Comparison of ENCODE assay signal across 12 cellular contexts in genomic region chr22:22480940-22481339, GRCh38. TPM values are rescaled to one million over a fixed set of nuclear protein-coding genes. Genes with fewer than 3 reads are reported as not detected.
DNase-seq lines count a peak whose midpoint lies in the region; ATAC-seq and TF ChIP-seq lines count a peak whose summit lies in the region.
"Had no signal": no experiment of that assay in that cellular context is flagged by ENCODE, and none has a peak within 500 bp of the region (broad histone marks: within the 10 kb centered on the region; RNA-seq: fewer than 3 reads in every experiment).

No MANE protein-coding gene starts in this region.

- H3K27me3 Mint-ChIP-seq in Caco-2 (ENCODE audit: insufficient read depth, unreplicated experiment) (no peaks in the 10 kb centered on the region), chondrocyte (ENCODE audit: low read depth) (no peaks in the 10 kb centered on the region)
- H3K27me3 Mint-ChIP-seq in activated T-helper 2 cell treated with anti-CD3 and anti-CD28 coated beads, Interferon-gamma antibody, Interleukin-2, Interleukin-4, amounts not matched to agents 10 μg/mL and 5 μg/mL and 100 μg/mL, durations not matched to agents 14 hours and 24 hours and 36 hours (ENCODE audit: low read depth) = no peaks in the 10 kb centered on the region

- POLR2A ChIA-PET in Caco-2 (lab: Charles Lee) = interaction anchor here (1.1 kb wide), 1 partner anchor 39 kb away, joined by 3 read pairs; the partner anchor contains the start of gene ZNF280A

- H3K36me3 ChIP-seq in Caco-2 (ENCODE audit: control insufficient read depth, insufficient read depth, low read length) = no peaks in the 10 kb centered on the region

- H3K9me3 Mint-ChIP-seq in Caco-2 (ENCODE audit: unreplicated experiment) (no peaks in the 10 kb centered on the region), chondrocyte (ENCODE audit: low read depth) (no peaks in the 10 kb centered on the region)
- H3K9me3 Mint-ChIP-seq in activated T-helper 2 cell treated with anti-CD3 and anti-CD28 coated beads, Interferon-gamma antibody, Interleukin-2, Interleukin-4, amounts not matched to agents 10 μg/mL and 5 μg/mL and 100 μg/mL, durations not matched to agents 14 hours and 24 hours and 36 hours = no peaks in the 10 kb centered on the region
- H3K9me3 Mint-ChIP-seq: CD8-positive, alpha-beta T cell had no signal

- no peaks in the 10 kb centered on the region for H3K36me3 Mint-ChIP-seq in Caco-2 (ENCODE audit: insufficient read depth, unreplicated experiment)
- no peaks in the 10 kb centered on the region for H3K36me3 Mint-ChIP-seq in activated T-helper 2 cell treated with anti-CD3 and anti-CD28 coated beads, Interferon-gamma antibody, Interleukin-2, Interleukin-4, amounts not matched to agents 10 μg/mL and 5 μg/mL and 100 μg/mL, durations not matched to agents 14 hours and 24 hours and 36 hours (ENCODE audit: low read depth)
- H3K36me3 Mint-ChIP-seq in chondrocyte (ENCODE audit: low read depth) = peaks cover 4% of the 10 kb centered on the region

- peak overlapping the region; percentile 77 for H3K27ac Mint-ChIP-seq in Caco-2 (ENCODE audit: unreplicated experiment)
- H3K27ac Mint-ChIP-seq in activated T-helper 2 cell treated with anti-CD3 and anti-CD28 coated beads, Interferon-gamma antibody, Interleukin-2, Interleukin-4, amounts not matched to agents 10 μg/mL and 5 μg/mL and 100 μg/mL, durations not matched to agents 14 hours and 24 hours and 36 hours = no peak overlapping the region
- no peak overlapping the region for H3K27ac Mint-ChIP-seq in chondrocyte (ENCODE audit: unreplicated experiment)
- H3K27ac Mint-ChIP-seq: CD8-positive, alpha-beta T cell had no signal

- H3K27me3 ChIP-seq in Caco-2 (replicated peaks; ENCODE audit: control insufficient read depth, insufficient read depth, low read length) = no peaks in the 10 kb centered on the region
- H3K27me3 ChIP-seq: BLaER1 had no signal

- H3K9me3 ChIP-seq in Caco-2 = no peaks in the 10 kb centered on the region
- H3K9me3 ChIP-seq: BLaER1 had no signal

- CTCF ChIA-PET in Caco-2 (lab: Charles Lee) = interaction anchor here (0.6 to 1.5 kb wide), 3 partner anchors 8 to 515 kb away, joined by 3 to 4 read pairs (median 3); no protein-coding TSS in a partner anchor

- H3K4me1 ChIP-seq in Caco-2 = peaks cover 14% of the 10 kb centered on the region

- TF ChIP-seq CTCF in Caco-2 (IDR thresholded peaks at IDR 0.05; ENCODE audit: insufficient read depth in 1 of 2, low read depth in 1 of 2, low read length in 1 of 2, severe bottlenecking in 1 of 2, unreplicated experiment in 1 of 2) (no peak), chondrocyte (IDR thresholded peaks at IDR 0.05) (no peak)

- no TSS peak for BruUV-seq in Caco-2 (replicated peaks; lab: Mats Ljungman, UMichigan)

- H3K4me3 Mint-ChIP-seq in Caco-2 (ENCODE audit: unreplicated experiment) (peak overlapping the region; percentile 50), chondrocyte (ENCODE audit: unreplicated experiment) (no peak overlapping the region)
- H3K4me3 Mint-ChIP-seq in activated T-helper 2 cell treated with anti-CD3 and anti-CD28 coated beads, Interferon-gamma antibody, Interleukin-2, Interleukin-4, amounts not matched to agents 10 μg/mL and 5 μg/mL and 100 μg/mL, durations not matched to agents 14 hours and 24 hours and 36 hours (ENCODE audit: low read depth) = no peak overlapping the region
- H3K4me3 Mint-ChIP-seq: CD8-positive, alpha-beta T cell had no signal

- H3K4me1 Mint-ChIP-seq in Caco-2 (ENCODE audit: low read depth, unreplicated experiment) = peaks cover 11% of the 10 kb centered on the region
- H3K4me1 Mint-ChIP-seq in activated T-helper 2 cell treated with anti-CD3 and anti-CD28 coated beads, Interferon-gamma antibody, Interleukin-2, Interleukin-4, amounts not matched to agents 10 μg/mL and 5 μg/mL and 100 μg/mL, durations not matched to agents 14 hours and 24 hours and 36 hours (ENCODE audit: low read depth) = no peaks in the 10 kb centered on the region
- H3K4me1 Mint-ChIP-seq in chondrocyte (ENCODE audit: low read depth) = no peaks in the 10 kb centered on the region

- DNase-seq in Caco-2 = peak in 1 of 2 experiments; percentile 11
- peak; percentile 53 for DNase-seq in HuH-7 (ENCODE audit: low spot score)
- no peak for DNase-seq in left lobe of liver (ENCODE audit: low spot score)
- DNase-seq in GOT3 (lab: John Stamatoyannopoulos, UW) = no peak
- no peak for DNase-seq in activated T-helper 2 cell treated with anti-CD3 and anti-CD28 coated beads, Interferon-gamma antibody, Interleukin-2, Interleukin-4, amounts not matched to agents 10 μg/mL and 5 μg/mL and 100 μg/mL, durations not matched to agents 14 hours and 24 hours and 36 hours (ENCODE audit: low spot score)
- no peak for DNase-seq in chondrocyte (ENCODE audit: low spot score)
- DNase-seq: CD8-positive, alpha-beta T cell; DMS 273 treated with DMSO at 0.1 percent for 48 hours; DMS79; GDM1; GM23248 had no signal

- peak; percentile 36 for ATAC-seq in left lobe of liver
- ATAC-seq: CD8-positive, alpha-beta T cell had no signal

- intact Hi-C loops in Caco-2 (cut with micrococcal nuclease; ENCODE audit: unreplicated experiment) = no loop called here
- intact Hi-C loops in activated T-helper 2 cell treated with anti-CD3 and anti-CD28 coated beads, Interferon-gamma antibody, Interleukin-2, Interleukin-4, amounts not matched to agents 10 μg/mL and 5 μg/mL and 100 μg/mL, durations not matched to agents 14 hours and 24 hours and 36 hours (cut with micrococcal nuclease) = no loop called here

- H3K4me3 ChIP-seq in Caco-2 (ENCODE audit: low read depth, low read length) = no peak overlapping the region
- H3K4me3 ChIP-seq: BLaER1, GM23248 had no signal

RNA-seq across cellular contexts. Expression of gene ZNF280B, which starts 27.6 kb away (rescaled TPM):
- total RNA-seq in Caco-2 (2022) (3.9 and 4.0 TPM in 2 replicates), left lobe of liver (0.08 TPM), chondrocyte (4.5 to 4.7 TPM (median 4.6 TPM) in 3 replicates)
- total RNA-seq in activated T-helper 2 cell treated with anti-CD3 and anti-CD28 coated beads, Interferon-gamma antibody, Interleukin-2, Interleukin-4, amounts not matched to agents 10 μg/mL and 5 μg/mL and 100 μg/mL, durations not matched to agents 14 hours and 24 hours and 36 hours = 3.6 and 3.7 TPM in 2 replicates

RNA-seq across cellular contexts. Expression of gene ZNF280A, which starts 39.1 kb away (rescaled TPM):
- total RNA-seq in Caco-2 (2022) (2.7 and 2.8 TPM in 2 replicates), left lobe of liver (not detected), chondrocyte (not detected in 3 replicates)
- not detected in 2 replicates for total RNA-seq in activated T-helper 2 cell treated with anti-CD3 and anti-CD28 coated beads, Interferon-gamma antibody, Interleukin-2, Interleukin-4, amounts not matched to agents 10 μg/mL and 5 μg/mL and 100 μg/mL, durations not matched to agents 14 hours and 24 hours and 36 hours
- total RNA-seq: CD8-positive, alpha-beta T cell; GM23248 had no signal
